In the genomic region with DNA sequence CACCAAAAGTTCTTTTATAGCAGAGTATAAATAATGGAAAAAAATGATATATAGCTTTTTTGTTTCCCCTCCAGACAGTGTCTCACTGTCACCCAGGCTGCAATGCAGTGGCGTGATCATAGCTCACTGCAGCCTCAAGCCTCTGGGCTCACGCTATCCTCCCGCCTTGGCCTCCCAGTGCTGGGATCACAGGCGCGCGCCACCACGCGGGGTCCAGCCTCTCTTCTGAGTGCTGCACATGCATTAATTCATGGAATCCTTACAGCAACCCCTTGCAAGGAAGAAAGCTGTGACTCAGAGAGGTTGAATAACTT, we compare ENCODE assay signal across 9 cellular contexts. TPM values are rescaled to one million over a fixed set of nuclear protein-coding genes. Genes with fewer than 3 reads are reported as not detected.
DNase-seq lines count a peak whose midpoint lies in the region; ATAC-seq, FAIRE-seq and TF ChIP-seq lines count a peak whose summit lies in the region.
"Had no signal": no experiment of that assay in that cellular context is flagged by ENCODE, and none has a peak within 500 bp of the region (broad histone marks: within the 10 kb centered on the region; RNA-seq: fewer than 3 reads in every experiment).

No MANE protein-coding gene starts in this region.

- POLR2A ChIA-PET in GM12878 (lab: Charles Lee) = interaction anchor here (0.6 kb wide), 1 partner anchor 146 kb away, joined by 3 read pairs; no protein-coding TSS in a partner anchor

- H2AFZ ChIP-seq in GM12878 (ENCODE audit: control insufficient read depth, low read depth, low read length) = peak overlapping the region; percentile 94

- H3K27ac Mint-ChIP-seq in T-helper 2 cell treated with Interferon-gamma antibody and Interleukin-4, amounts not matched to agents 5 μg/mL and 100 μg/mL, for 36 hours = no peak overlapping the region

- H3K4me1 Mint-ChIP-seq in T-helper 2 cell treated with Interferon-gamma antibody and Interleukin-4, amounts not matched to agents 5 μg/mL and 100 μg/mL, for 36 hours (ENCODE audit: low read depth) = peaks cover 19% of the 10 kb centered on the region

- DNase-seq in T-helper 2 cell treated with Interferon-gamma antibody and Interleukin-4, amounts not matched to agents 5 μg/mL and 100 μg/mL, for 36 hours (ENCODE audit: low spot score) = no peak
- no peak for DNase-seq in T-helper 2 cell
- DNase-seq in GM12878 (ENCODE audit: low read depth, low spot score) = no peak
- DNase-seq in midbrain (lab: John Stamatoyannopoulos, UW) = no peak

- TF ChIP-seq RAD21 in GM12878 (IDR thresholded peaks at IDR 0.05; ENCODE audit: insufficient read depth, low read depth, low read length) (no peak), liver (IDR thresholded peaks at IDR 0.05) (no peak)

- H3K4me3 Mint-ChIP-seq in T-helper 2 cell treated with Interferon-gamma antibody and Interleukin-4, amounts not matched to agents 5 μg/mL and 100 μg/mL, for 36 hours = peak overlapping the region; percentile 61

- H3K27me3 Mint-ChIP-seq in T-helper 2 cell treated with Interferon-gamma antibody and Interleukin-4, amounts not matched to agents 5 μg/mL and 100 μg/mL, for 36 hours (ENCODE audit: low read depth) = peaks cover 15% of the 10 kb centered on the region

- RAD21 ChIA-PET in GM12878 (lab: Charles Lee; ENCODE audit: unreplicated experiment) = no interaction called here

- H3K9ac ChIP-seq in GM12878 (ENCODE audit: control insufficient read depth, insufficient read depth, low read length) = peak overlapping the region; percentile 68
- peak overlapping the region; percentile 34 to 59 for H3K9ac ChIP-seq in liver (ENCODE audit: low read depth in 1 of 2, low read length in 2 of 2)

- no peaks in the 10 kb centered on the region for H3K79me2 ChIP-seq in GM12878 (ENCODE audit: control insufficient read depth, insufficient read depth, low read length)

- intact Hi-C loops in GM12878 (cut with micrococcal nuclease; ENCODE audit: unreplicated experiment) = no loop called here

- peaks cover 3% of the 10 kb centered on the region for H3K36me3 Mint-ChIP-seq in T-helper 2 cell treated with Interferon-gamma antibody and Interleukin-4, amounts not matched to agents 5 μg/mL and 100 μg/mL, for 36 hours (ENCODE audit: low read depth)

- CTCF ChIA-PET in GM12878 (lab: Yijun Ruan, JAX) = interaction anchor here (2.0 kb wide), 1 partner anchor 9 kb away, joined by 16 read pairs; no protein-coding TSS in a partner anchor

- H3K36me3 ChIP-seq in GM12878 (ENCODE audit: control insufficient read depth in 2 of 2, insufficient read depth in 2 of 2, low read length in 1 of 2) (no peaks in the 10 kb centered on the region), liver (ENCODE audit: control insufficient read depth in 4 of 4, insufficient read depth in 3 of 4, low read depth in 1 of 4, low read length in 3 of 4) (no peaks in the 10 kb centered on the region), thymus (ENCODE audit: control insufficient read depth, insufficient read depth) (no peaks in the 10 kb centered on the region)

- TF ChIP-seq POLR2A in GM12878 (IDR thresholded peaks at IDR 0.05; ENCODE audit: low read depth, low read length) = no peak

- peak overlapping the region; percentile 58; the same call in 1 of the 2 replicates for H3K4me3 ChIP-seq in GM12878
- H3K4me3 ChIP-seq in liver (ENCODE audit: low read depth in 1 of 3, low read length in 3 of 3) = peak overlapping the region; percentile 66 to 78 (median 74)
- H3K4me3 ChIP-seq in thymus (ENCODE audit: low read length) = peak overlapping the region; percentile 78

- H3K27ac ChIP-seq in GM12878 (ENCODE audit: control insufficient read depth, insufficient read depth) = no peak overlapping the region
- H3K27ac ChIP-seq in liver (ENCODE audit: low read depth in 1 of 2, low read length in 2 of 2) = no peak overlapping the region
- H3K27ac ChIP-seq in thymus (ENCODE audit: low read depth) = no peak overlapping the region

- H3K27me3 ChIP-seq in GM12878 (replicated peaks in 1 of 2; ENCODE audit: control insufficient read depth in 2 of 2, insufficient read depth in 2 of 2, low read length in 1 of 2) (peaks cover 0 to 1% of the 10 kb centered on the region in 2 experiments; a peak in 1 of 4 replicates), liver (ENCODE audit: control insufficient read depth in 4 of 4, insufficient read depth in 4 of 4, low read length in 3 of 4) (no peaks in the 10 kb centered on the region), thymus (ENCODE audit: control insufficient read depth, insufficient read depth) (no peaks in the 10 kb centered on the region)

- no peak for TF ChIP-seq CTCF in GM12878 (IDR thresholded peaks at IDR 0.05 in 2 of 3, conservative IDR thresholded peaks at IDR 0.05 in 1 of 3; ENCODE audit: control insufficient read depth in 2 of 3, extremely low read depth in 1 of 3, insufficient read depth in 1 of 3, low read depth in 3 of 3, low read length in 3 of 3)
- TF ChIP-seq CTCF in liver (IDR thresholded peaks at IDR 0.05; ENCODE audit: low read depth, low read length, missing input control) = no peak

- H3K9me3 ChIP-seq in GM12878 (replicated peaks; ENCODE audit: control insufficient read depth, insufficient read depth, low read length) (no peaks in the 10 kb centered on the region), liver (ENCODE audit: control insufficient read depth in 4 of 4, low read length in 3 of 4) (no peaks in the 10 kb centered on the region), thymus (ENCODE audit: control insufficient read depth) (no peaks in the 10 kb centered on the region)

- in situ Hi-C loops in GM12878 (cut with MboI) = no loop called here

- no peaks in the 10 kb centered on the region for H4K20me1 ChIP-seq in GM12878 (ENCODE audit: control insufficient read depth, insufficient read depth)

- SMC1A ChIA-PET in GM12878 (lab: Charles Lee; ENCODE audit: uncharacterized antibody, unreplicated experiment) = interaction anchor here (1.8 kb wide), 1 partner anchor 9 kb away, joined by 4 read pairs; no protein-coding TSS in a partner anchor

- WGBS in GM12878 (ENCODE audit: insufficient coverage, insufficient replicate concordance, low lambda C conversion rate, missing lambda C conversion rate) = 91% methylated on average over 8 of the region's 8 CpGs
- WGBS in liver = 51% methylated on average over 8 of the region's 8 CpGs
- WGBS in thymus = 75% methylated on average over 8 of the region's 8 CpGs

- peaks cover 10% of the 10 kb centered on the region for H3K4me1 ChIP-seq in GM12878 (ENCODE audit: control insufficient read depth, insufficient read depth, low read length)
- H3K4me1 ChIP-seq in liver (ENCODE audit: control insufficient read depth in 4 of 4, insufficient read depth in 4 of 4, low read length in 3 of 4) = peaks cover 5 to 13% (median 11%) of the 10 kb centered on the region in 4 donors
- peaks cover 4% of the 10 kb centered on the region for H3K4me1 ChIP-seq in thymus (ENCODE audit: control insufficient read depth, insufficient read depth, low read length)

- TF ChIP-seq EP300 in GM12878 (IDR thresholded peaks at IDR 0.05; ENCODE audit: borderline replicate concordance in 1 of 2, control insufficient read depth in 1 of 2, low read depth in 2 of 2, low read length in 2 of 2) = no peak

- BruUV-seq in GM12878 (replicated peaks; lab: Mats Ljungman, UMichigan) = no TSS peak

- peak overlapping the region; percentile 70 for H3K4me2 ChIP-seq in GM12878 (ENCODE audit: control insufficient read depth, insufficient read depth)

- H3K9me3 Mint-ChIP-seq in T-helper 2 cell treated with Interferon-gamma antibody and Interleukin-4, amounts not matched to agents 5 μg/mL and 100 μg/mL, for 36 hours = no peaks in the 10 kb centered on the region

- ATAC-seq in GM12878 (no peak), GM18511 (IDR thresholded peaks at IDR 0.05; ENCODE audit: unreplicated experiment) (no peak), HG02885 (IDR thresholded peaks at IDR 0.05; ENCODE audit: poor library complexity, unreplicated experiment) (no peak)

- FAIRE-seq in GM12878 (lab: Jason Lieb, UNC) = no peak
- FAIRE-seq: RCC 7860 had no signal

RNA-seq across cellular contexts. Expression of a gene that starts 18.0 kb away (rescaled TPM):
- total RNA-seq in GM12878 (2013; cell fraction: nucleolus; rRNA removed) = 3.1 and 3.5 TPM in 2 replicates
- total RNA-seq in GM12878 (2014; rRNA removed) (0.51 and 0.54 TPM in 2 replicates), GM12878 (2014; rRNA removed; fragmentation: Illumina TruSeq; extraction: Trizol) (0.28 and 0.45 TPM in 2 replicates), GM12878 (2021) (0.69 and 0.77 TPM in 2 replicates), liver (1 to 10 TPM; 3.3 to 4.2 TPM)
- 1.2 TPM for polyA plus RNA-seq in GM12878 (2011; ENCODE audit: low read depth)
- polyA plus RNA-seq in GM12878 (2011; rRNA removed) (0.06 and 0.12 TPM in 2 replicates), GM12878 (2014; fragmentation: Illumina TruSeq; extraction: Trizol) (0.48 and 0.59 TPM in 2 replicates), GM12878 (2014; fragmentation: Nextera tagmentation; extraction: Ambion mirVana) (under 1 TPM; 0.02 to 0.07 TPM), GM12878 (2014; rRNA removed) (0.35 and 0.38 TPM in 2 replicates), GM12878 (2016; fragmentation: Nextera tagmentation; extraction: Ambion mirVana) (under 1 TPM; 0.32 to 0.62 TPM), liver (1 to 10 TPM in 1 of 2 donors, under 1 TPM in 1; 0.86 to 3.5 TPM), thymus (4.6 TPM)
- polyA plus RNA-seq in GM12878 (2011; cell fraction: cytosol; rRNA removed) = 0.12 and 0.13 TPM in 2 replicates
- polyA plus RNA-seq in GM12878 (2011; cell fraction: nucleus; rRNA removed) = 0.43 and 0.50 TPM in 2 replicates
- 2.2 and 2.5 TPM in 2 replicates for polyA plus RNA-seq in GM12878 (2012)
- polyA minus RNA-seq in GM12878 (2011; rRNA and poly(A)+ RNA removed) = 0.15 TPM in 2 replicates
- 0.21 TPM in 1 of 2 replicates, not detected in the other for polyA minus RNA-seq in GM12878 (2011; cell fraction: cytosol; rRNA and poly(A)+ RNA removed)
- polyA minus RNA-seq in GM12878 (2011; cell fraction: nucleus; rRNA and poly(A)+ RNA removed) = 0.29 and 0.36 TPM in 2 replicates

RNA-seq across cellular contexts. Expression of a gene that starts 42.9 kb away (rescaled TPM):
- total RNA-seq in GM12878 (2013; cell fraction: nucleolus; rRNA removed) = 82.9 and 87.4 TPM in 2 replicates
- total RNA-seq in GM12878 (2014; rRNA removed) = 59.0 and 61.7 TPM in 2 replicates
- total RNA-seq in GM12878 (2014; rRNA removed; fragmentation: Illumina TruSeq; extraction: Trizol) = 32.7 and 40.7 TPM in 2 replicates
- 76.8 and 84.7 TPM in 2 replicates for total RNA-seq in GM12878 (2021)
- polyA plus RNA-seq in GM12878 (2011; ENCODE audit: low read depth) = 21.7 TPM
- polyA plus RNA-seq in GM12878 (2011; rRNA removed) = 38.0 and 64.5 TPM in 2 replicates
- 46.3 and 55.2 TPM in 2 replicates for polyA plus RNA-seq in GM12878 (2011; cell fraction: cytosol; rRNA removed)
- 89.1 and 96.4 TPM in 2 replicates for polyA plus RNA-seq in GM12878 (2011; cell fraction: nucleus; rRNA removed)
- polyA plus RNA-seq in GM12878 (2012) = 38.1 and 38.2 TPM in 2 replicates
- 55.1 and 57.7 TPM in 2 replicates for polyA plus RNA-seq in GM12878 (2014; fragmentation: Illumina TruSeq; extraction: Trizol)
- polyA plus RNA-seq in GM12878 (2014; fragmentation: Nextera tagmentation; extraction: Ambion mirVana) = 1 to 10 TPM; 3.7 to 8.0 TPM
- polyA plus RNA-seq in GM12878 (2014; rRNA removed) = 43.2 and 55.6 TPM in 2 replicates
- 10 to 100 TPM; 93.2 to 97.6 TPM for polyA plus RNA-seq in GM12878 (2016; fragmentation: Nextera tagmentation; extraction: Ambion mirVana)
- polyA minus RNA-seq in GM12878 (2011; rRNA and poly(A)+ RNA removed) = 61.7 and 73.7 TPM in 2 replicates
- 24.1 and 31.3 TPM in 2 replicates for polyA minus RNA-seq in GM12878 (2011; cell fraction: cytosol; rRNA and poly(A)+ RNA removed)
- polyA minus RNA-seq in GM12878 (2011; cell fraction: nucleus; rRNA and poly(A)+ RNA removed) = 30.2 and 46.3 TPM in 2 replicates
- 10 to 100 TPM; 41.0 to 55.4 TPM for total RNA-seq in liver
- 10 to 100 TPM; 25.9 to 27.1 TPM for polyA plus RNA-seq in liver
- 74.8 TPM for polyA plus RNA-seq in thymus

RNA-seq across cellular contexts. Expression of a gene that starts 43.2 kb away (rescaled TPM):
- 3.5 and 5.5 TPM in 2 replicates for total RNA-seq in GM12878 (2013; cell fraction: nucleolus; rRNA removed)
- total RNA-seq in GM12878 (2014; rRNA removed) (4.3 and 6.2 TPM in 2 replicates), GM12878 (2014; rRNA removed; fragmentation: Illumina TruSeq; extraction: Trizol) (2.2 and 4.2 TPM in 2 replicates), GM12878 (2021) (5.8 and 7.3 TPM in 2 replicates), liver (1 to 10 TPM in 1 of 2 donors, under 1 TPM in 1; 0.33 to 2.7 TPM)
- polyA plus RNA-seq in GM12878 (2011; ENCODE audit: low read depth) = 3.2 TPM
- polyA plus RNA-seq in GM12878 (2011; rRNA removed) (3.4 and 3.6 TPM in 2 replicates), GM12878 (2014; fragmentation: Illumina TruSeq; extraction: Trizol) (0.52 and 4.2 TPM in 2 replicates), GM12878 (2014; fragmentation: Nextera tagmentation; extraction: Ambion mirVana) (1 to 10 TPM; 3.2 to 3.9 TPM), GM12878 (2014; rRNA removed) (9.4 and 12.9 TPM in 2 replicates), GM12878 (2016; fragmentation: Nextera tagmentation; extraction: Ambion mirVana) (1 to 10 TPM; 6.7 to 8.7 TPM), liver (1 to 10 TPM in 1 of 2 donors, under 1 TPM in 1; 0.82 to 1.6 TPM), thymus (19.6 TPM)
- polyA plus RNA-seq in GM12878 (2011; cell fraction: cytosol; rRNA removed) = 4.8 and 7.6 TPM in 2 replicates
- 29.5 and 32.9 TPM in 2 replicates for polyA plus RNA-seq in GM12878 (2011; cell fraction: nucleus; rRNA removed)
- polyA plus RNA-seq in GM12878 (2012) = 3.7 and 5.4 TPM in 2 replicates
- polyA minus RNA-seq in GM12878 (2011; rRNA and poly(A)+ RNA removed) = 1.1 and 1.6 TPM in 2 replicates
- 1.5 and 3.6 TPM in 2 replicates for polyA minus RNA-seq in GM12878 (2011; cell fraction: cytosol; rRNA and poly(A)+ RNA removed)
- 3.9 and 5.3 TPM in 2 replicates for polyA minus RNA-seq in GM12878 (2011; cell fraction: nucleus; rRNA and poly(A)+ RNA removed)

RNA-seq across cellular contexts. Expression of a gene that starts 56.8 kb away (rescaled TPM):
- 38.4 and 43.6 TPM in 2 replicates for total RNA-seq in GM12878 (2013; cell fraction: nucleolus; rRNA removed)
- total RNA-seq in GM12878 (2014; rRNA removed) (41.8 and 43.9 TPM in 2 replicates), GM12878 (2014; rRNA removed; fragmentation: Illumina TruSeq; extraction: Trizol) (18.3 and 19.7 TPM in 2 replicates), GM12878 (2021) (35.8 and 38.0 TPM in 2 replicates), liver (10 to 100 TPM in 1 of 2 donors, 1 to 10 TPM in 1; 9.2 to 16.3 TPM)
- 16.3 TPM for polyA plus RNA-seq in GM12878 (2011; ENCODE audit: low read depth)
- polyA plus RNA-seq in GM12878 (2011; rRNA removed) (26.6 and 36.1 TPM in 2 replicates), GM12878 (2014; fragmentation: Illumina TruSeq; extraction: Trizol) (26.0 and 36.4 TPM in 2 replicates), GM12878 (2014; fragmentation: Nextera tagmentation; extraction: Ambion mirVana) (1 to 10 TPM; 5.2 to 8.8 TPM), GM12878 (2014; rRNA removed) (47.4 and 54.2 TPM in 2 replicates), GM12878 (2016; fragmentation: Nextera tagmentation; extraction: Ambion mirVana) (10 to 100 TPM; 47.3 to 50.1 TPM), liver (10 to 100 TPM; 19.5 to 21.2 TPM), thymus (53.8 TPM)
- polyA plus RNA-seq in GM12878 (2011; cell fraction: cytosol; rRNA removed) = 42.5 and 54.9 TPM in 2 replicates
- polyA plus RNA-seq in GM12878 (2011; cell fraction: nucleus; rRNA removed) = 131 and 156 TPM in 2 replicates
- 26.0 and 30.1 TPM in 2 replicates for polyA plus RNA-seq in GM12878 (2012)
- 25.9 and 39.8 TPM in 2 replicates for polyA minus RNA-seq in GM12878 (2011; rRNA and poly(A)+ RNA removed)
- 12.4 and 13.7 TPM in 2 replicates for polyA minus RNA-seq in GM12878 (2011; cell fraction: cytosol; rRNA and poly(A)+ RNA removed)
- polyA minus RNA-seq in GM12878 (2011; cell fraction: nucleus; rRNA and poly(A)+ RNA removed) = 22.2 and 47.6 TPM in 2 replicates
